Comparison of ENCODE assay signal across 14 cellular contexts in the genomic region with DNA sequence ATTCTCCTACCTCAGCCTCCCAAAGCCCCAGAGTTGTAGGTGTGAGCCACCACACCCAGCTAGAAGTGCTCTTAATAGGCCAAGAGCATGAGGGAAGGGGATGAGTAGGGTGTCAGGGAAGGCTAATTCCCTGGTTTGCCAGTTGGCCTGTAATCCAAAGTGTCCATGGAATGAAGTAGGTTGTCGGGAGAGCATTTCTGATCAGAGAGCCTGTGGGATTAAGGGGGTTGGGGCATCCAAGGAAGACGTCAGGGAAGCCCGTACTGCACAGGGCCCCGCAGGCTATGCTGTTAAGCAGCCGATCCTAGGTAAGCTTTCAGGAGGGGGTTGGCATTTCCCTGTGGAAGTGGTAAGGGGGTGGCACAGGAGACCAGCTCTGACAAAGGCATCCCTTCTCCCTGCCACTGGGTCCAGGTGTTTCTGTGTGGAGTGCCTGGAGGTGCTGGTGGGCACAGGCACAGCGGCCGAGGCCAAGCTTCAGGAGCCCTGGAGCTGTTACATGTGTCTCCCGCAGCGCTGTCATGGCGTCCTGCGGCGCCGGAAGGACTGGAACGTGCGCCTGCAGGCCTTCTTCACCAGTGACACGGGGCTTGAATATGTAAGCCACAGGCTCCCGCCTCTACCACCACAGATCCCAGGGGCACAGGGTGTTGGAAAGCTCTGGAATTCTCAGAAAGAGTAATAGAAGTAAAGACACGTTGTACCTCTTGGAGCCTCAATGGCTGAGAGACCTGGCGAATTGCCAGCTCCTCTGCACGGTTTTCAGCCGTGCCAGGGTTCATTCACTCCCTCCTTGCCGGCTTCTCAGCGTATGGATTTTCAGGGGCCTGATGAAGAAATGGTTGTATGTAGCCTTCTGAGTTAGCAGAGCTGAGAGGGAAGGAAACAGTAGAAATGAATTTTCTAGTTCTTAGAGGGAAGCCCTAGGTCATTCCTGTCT.
"Had no signal": no experiment of that assay in that cellular context is flagged by ENCODE, and none has a peak within 500 bp of the region (broad histone marks: within the 10 kb centered on the region; RNA-seq: fewer than 3 reads in every experiment).

No MANE protein-coding gene starts in this region.

- H3K36me3 Mint-ChIP-seq: memory B cell had no signal

- H3K4me1 ChIP-seq: gastrocnemius medialis, tibial artery had no signal

- H3K27ac ChIP-seq: cardiac muscle cell, gastrocnemius medialis, left ventricle myocardium inferior, ovary, tibial artery had no signal

- H3K27me3 ChIP-seq: cardiac muscle cell, gastrocnemius medialis, ovary, tibial artery had no signal

- H3K36me3 ChIP-seq: gastrocnemius medialis, ovary had no signal

- H3K9me3 Mint-ChIP-seq: activated CD4-positive, alpha-beta memory T cell treated with anti-CD3 and anti-CD28 coated beads, Interleukin-2, amount 10 ng/mL, durations not matched to agents 7 days and 5 days; activated T-cell treated with anti-CD3 and anti-CD28 coated beads, Interleukin-2, amount 50 U/mL, for 72 hours; memory B cell had no signal

- ATAC-seq: activated CD4-positive, alpha-beta T cell treated with anti-CD3 and anti-CD28 coated beads for 36 hours; activated T-cell treated with anti-CD3 and anti-CD28 coated beads, Interleukin-2, amount 50 U/mL, for 72 hours; gastrocnemius medialis had no signal

- H3K4me3 ChIP-seq: cardiac muscle cell, gastrocnemius medialis, left ventricle myocardium inferior, ovary, tibial artery had no signal

- DNase-seq: activated CD4-positive, alpha-beta memory T cell treated with anti-CD3 and anti-CD28 coated beads, Interleukin-2, amount 10 ng/mL, durations not matched to agents 7 days and 5 days; activated CD4-positive, alpha-beta T cell treated with anti-CD3 and anti-CD28 coated beads for 36 hours; activated naive CD4-positive, alpha-beta T cell; activated T-cell treated with anti-CD3 and anti-CD28 coated beads, Interleukin-2, amount 50 U/mL, for 72 hours; gastrocnemius medialis; islet precursor cell; left ventricle myocardium inferior; ovary; stimulated activated CD4-positive, alpha-beta T cell treated with anti-CD3 and anti-CD28 coated beads, Interleukin-15, amount 100 ng/mL, for 24 hours; stimulated activated CD4-positive, alpha-beta T cell treated with anti-CD3 and anti-CD28 coated beads, Interleukin-4, amount 100 ng/mL, for 24 hours; T-helper 9 cell; tibial artery had no signal

- H3K4me3 Mint-ChIP-seq: activated CD4-positive, alpha-beta memory T cell treated with anti-CD3 and anti-CD28 coated beads, Interleukin-2, amount 10 ng/mL, durations not matched to agents 7 days and 5 days; activated CD4-positive, alpha-beta T cell treated with anti-CD3 and anti-CD28 coated beads for 36 hours; activated T-cell treated with anti-CD3 and anti-CD28 coated beads, Interleukin-2, amount 50 U/mL, for 72 hours; memory B cell had no signal

- H3K9me3 ChIP-seq: gastrocnemius medialis, left ventricle myocardium inferior, ovary, tibial artery had no signal

- H3K27ac Mint-ChIP-seq: activated CD4-positive, alpha-beta memory T cell treated with anti-CD3 and anti-CD28 coated beads, Interleukin-2, amount 10 ng/mL, durations not matched to agents 7 days and 5 days; activated CD4-positive, alpha-beta T cell treated with anti-CD3 and anti-CD28 coated beads for 36 hours; activated T-cell treated with anti-CD3 and anti-CD28 coated beads, Interleukin-2, amount 50 U/mL, for 72 hours; memory B cell had no signal

- H3K27me3 Mint-ChIP-seq: activated CD4-positive, alpha-beta memory T cell treated with anti-CD3 and anti-CD28 coated beads, Interleukin-2, amount 10 ng/mL, durations not matched to agents 7 days and 5 days; activated CD4-positive, alpha-beta T cell treated with anti-CD3 and anti-CD28 coated beads for 36 hours; memory B cell had no signal

- H3K4me1 Mint-ChIP-seq: memory B cell had no signal
